Comparison of ENCODE assay signal across 12 cellular contexts in genomic region chr11:118226294-118226693, GRCh38. TPM values are rescaled to one million over a fixed set of nuclear protein-coding genes. Genes with fewer than 3 reads are reported as not detected.
DNase-seq lines count a peak whose midpoint lies in the region; ATAC-seq, FAIRE-seq and TF ChIP-seq lines count a peak whose summit lies in the region.
"Had no signal": no experiment of that assay in that cellular context is flagged by ENCODE, and none has a peak within 500 bp of the region (broad histone marks: within the 10 kb centered on the region; RNA-seq: fewer than 3 reads in every experiment).

No MANE protein-coding gene starts in this region.

- peaks cover 68% of the 10 kb centered on the region for H3K36me3 Mint-ChIP-seq in activated CD4-positive, alpha-beta T cell treated with anti-CD3 and anti-CD28 coated beads, Interleukin-2, amount 10 ng/mL, durations not matched to agents 7 days and 5 days (ENCODE audit: low read depth)
- peaks cover 72% of the 10 kb centered on the region for H3K36me3 Mint-ChIP-seq in stimulated activated naive CD8-positive, alpha-beta T cell treated with anti-CD3 and anti-CD28 coated beads, Interleukin-15, Interleukin-2, amounts not matched to agents 100 ng/mL and 50 ng/mL, for 24 hours (ENCODE audit: low read depth)
- no peaks in the 10 kb centered on the region for H3K36me3 Mint-ChIP-seq in type B pancreatic cell

- peaks cover 57% of the 10 kb centered on the region for H3K4me1 Mint-ChIP-seq in activated CD4-positive, alpha-beta T cell treated with anti-CD3 and anti-CD28 coated beads, Interleukin-2, amount 10 ng/mL, durations not matched to agents 7 days and 5 days
- H3K4me1 Mint-ChIP-seq in stimulated activated naive CD8-positive, alpha-beta T cell treated with anti-CD3 and anti-CD28 coated beads, Interleukin-15, Interleukin-2, amounts not matched to agents 100 ng/mL and 50 ng/mL, for 24 hours (ENCODE audit: low read depth): peaks cover 27% of the 10 kb centered on the region
- H3K4me1 Mint-ChIP-seq in type B pancreatic cell (ENCODE audit: unreplicated experiment): no peaks in the 10 kb centered on the region

- no peak for DNase-seq in activated CD4-positive, alpha-beta T cell treated with anti-CD3 and anti-CD28 coated beads, Interleukin-2, amount 10 ng/mL, durations not matched to agents 7 days and 5 days
- no peak for DNase-seq in activated CD4-positive, alpha-beta T cell treated with anti-CD3 and anti-CD28 coated beads for 4 hours
- DNase-seq in MV-4-11 (lab: John Stamatoyannopoulos, UW) (peak; percentile 89), GM12878 (ENCODE audit: low read depth, low spot score) (no peak), NCI-H2171 (lab: John Stamatoyannopoulos, UW) (no peak), type B pancreatic cell (ENCODE audit: extremely low spot score, unreplicated experiment) (no peak)
- DNase-seq: activated CD4-positive, alpha-beta T cell treated with anti-CD3 and anti-CD28 coated beads, Interleukin-2, amount 50 U/mL, for 48 hours; NCI-H2107 had no signal

- intact Hi-C loops in GM12878 (cut with micrococcal nuclease; ENCODE audit: unreplicated experiment): no loop called here

- H3K4me2 ChIP-seq in GM12878 (ENCODE audit: control insufficient read depth, insufficient read depth): no peak overlapping the region

- peaks cover 30% of the 10 kb centered on the region for H3K4me1 ChIP-seq in GM12878 (ENCODE audit: control insufficient read depth, insufficient read depth, low read length)
- H3K4me1 ChIP-seq: body of pancreas had no signal

- BruUV-seq in GM12878 (replicated peaks; lab: Mats Ljungman, UMichigan): no TSS peak

- H3K27me3 ChIP-seq in GM12878 (replicated peaks in 1 of 2; ENCODE audit: control insufficient read depth in 2 of 2, insufficient read depth in 2 of 2, low read length in 1 of 2): no peaks in the 10 kb centered on the region
- H3K27me3 ChIP-seq: body of pancreas had no signal

- H2AFZ ChIP-seq in GM12878 (ENCODE audit: control insufficient read depth, low read depth, low read length): no peak overlapping the region

- peaks cover 1% of the 10 kb centered on the region; the same call in 1 of the 3 replicates for H3K9me3 ChIP-seq in GM12878 (replicated peaks; ENCODE audit: control insufficient read depth, insufficient read depth, low read length)
- H3K9me3 ChIP-seq: body of pancreas had no signal

- TF ChIP-seq CTCF in GM12878 (IDR thresholded peaks at IDR 0.05 in 2 of 3, conservative IDR thresholded peaks at IDR 0.05 in 1 of 3; ENCODE audit: control insufficient read depth in 2 of 3, extremely low read depth in 1 of 3, insufficient read depth in 1 of 3, low read depth in 3 of 3, low read length in 3 of 3) (no peak), type B pancreatic cell (conservative IDR thresholded peaks at IDR 0.05) (no peak)

- CTCF ChIA-PET in activated CD4-positive, alpha-beta T cell treated with anti-CD3 and anti-CD28 coated beads, Interleukin-2, amount 10 ng/mL, durations not matched to agents 7 days and 5 days (lab: Charles Lee): interaction anchor here (0.9 to 3.9 kb wide), 10 partner anchors 10 to 116 kb away, joined by 4 to 18 read pairs (median 7); partner anchors contain the start of gene CD3D
- CTCF ChIA-PET in GM12878 (lab: Yijun Ruan, JAX): interaction anchor here (0.7 to 4.4 kb wide), 8 partner anchors 8 to 65 kb away, joined by 3 to 28 read pairs (median 5); no protein-coding TSS in a partner anchor

- peaks cover 5% of the 10 kb centered on the region for H3K9me3 Mint-ChIP-seq in activated CD4-positive, alpha-beta T cell treated with anti-CD3 and anti-CD28 coated beads, Interleukin-2, amount 10 ng/mL, durations not matched to agents 7 days and 5 days
- peaks cover 5% of the 10 kb centered on the region for H3K9me3 Mint-ChIP-seq in stimulated activated naive CD8-positive, alpha-beta T cell treated with anti-CD3 and anti-CD28 coated beads, Interleukin-15, Interleukin-2, amounts not matched to agents 100 ng/mL and 50 ng/mL, for 24 hours
- no peaks in the 10 kb centered on the region for H3K9me3 Mint-ChIP-seq in type B pancreatic cell

- no peaks in the 10 kb centered on the region for H4K20me1 ChIP-seq in GM12878 (ENCODE audit: control insufficient read depth, insufficient read depth)

- no peak overlapping the region for H3K27ac Mint-ChIP-seq in activated CD4-positive, alpha-beta T cell treated with anti-CD3 and anti-CD28 coated beads, Interleukin-2, amount 10 ng/mL, durations not matched to agents 7 days and 5 days
- H3K27ac Mint-ChIP-seq in stimulated activated naive CD8-positive, alpha-beta T cell treated with anti-CD3 and anti-CD28 coated beads, Interleukin-15, Interleukin-2, amounts not matched to agents 100 ng/mL and 50 ng/mL, for 24 hours: no peak overlapping the region
- H3K27ac Mint-ChIP-seq in type B pancreatic cell: no peak overlapping the region

- H3K79me2 ChIP-seq in GM12878 (ENCODE audit: control insufficient read depth, insufficient read depth, low read length): no peaks in the 10 kb centered on the region

- RAD21 ChIA-PET in GM12878 (lab: Charles Lee; ENCODE audit: unreplicated experiment): interaction anchor here (0.6 to 4.0 kb wide), 6 partner anchors 11 to 137 kb away, joined by 3 to 43 read pairs (median 3); partner anchors contain the start of gene MPZL3

- H3K36me3 ChIP-seq in GM12878 (ENCODE audit: control insufficient read depth in 2 of 2, insufficient read depth in 2 of 2, low read length in 1 of 2): peaks cover 0 to 2% of the 10 kb centered on the region in 2 experiments; a peak in 2 of 4 replicates

- no peak overlapping the region for H3K9ac ChIP-seq in GM12878 (ENCODE audit: control insufficient read depth, insufficient read depth, low read length)

- POLR2A ChIA-PET in activated CD4-positive, alpha-beta T cell treated with anti-CD3 and anti-CD28 coated beads, Interleukin-2, amount 10 ng/mL, durations not matched to agents 7 days and 5 days (lab: Charles Lee): interaction anchor here (0.6 to 1.2 kb wide), 2 partner anchors 13 to 1455 kb away, joined by 5 to 6 read pairs; no protein-coding TSS in a partner anchor
- POLR2A ChIA-PET in GM12878 (lab: Charles Lee): interaction anchor here (1.2 to 2.0 kb wide), 6 partner anchors 11 to 51 kb away, joined by 3 to 17 read pairs (median 6); no protein-coding TSS in a partner anchor

- TF ChIP-seq RAD21 in GM12878 (IDR thresholded peaks at IDR 0.05; ENCODE audit: insufficient read depth, low read depth, low read length): peak; percentile 17; the same call in 1 of the 2 replicates

- SMC1A ChIA-PET in GM12878 (lab: Charles Lee; ENCODE audit: uncharacterized antibody, unreplicated experiment): interaction anchor here (1.0 to 4.6 kb wide), 10 partner anchors 10 to 56 kb away, joined by 3 to 80 read pairs (median 6); partner anchors contain the start of gene MPZL3

- H3K27me3 Mint-ChIP-seq in activated CD4-positive, alpha-beta T cell treated with anti-CD3 and anti-CD28 coated beads, Interleukin-2, amount 10 ng/mL, durations not matched to agents 7 days and 5 days: no peaks in the 10 kb centered on the region
- no peaks in the 10 kb centered on the region for H3K27me3 Mint-ChIP-seq in stimulated activated naive CD8-positive, alpha-beta T cell treated with anti-CD3 and anti-CD28 coated beads, Interleukin-15, Interleukin-2, amounts not matched to agents 100 ng/mL and 50 ng/mL, for 24 hours
- peaks cover 20% of the 10 kb centered on the region for H3K27me3 Mint-ChIP-seq in type B pancreatic cell

- no peak for TF ChIP-seq EP300 in GM12878 (IDR thresholded peaks at IDR 0.05; ENCODE audit: borderline replicate concordance in 1 of 2, control insufficient read depth in 1 of 2, low read depth in 2 of 2, low read length in 2 of 2)

- WGBS in GM12878 (ENCODE audit: insufficient coverage, insufficient replicate concordance, low lambda C conversion rate, missing lambda C conversion rate): 75% methylated on average over 7 of the region's 7 CpGs

- no peak for FAIRE-seq in GM12878 (lab: Jason Lieb, UNC)

- no peak overlapping the region for H3K4me3 ChIP-seq in GM12878
- H3K4me3 ChIP-seq: body of pancreas had no signal

- ATAC-seq in GM12878 (no peak), GM21360 (IDR thresholded peaks at IDR 0.05; ENCODE audit: unreplicated experiment) (no peak)
- ATAC-seq: body of pancreas had no signal

- in situ Hi-C loops in GM12878 (cut with MboI): no loop called here

- peak overlapping the region; percentile 36 for H3K4me3 Mint-ChIP-seq in activated CD4-positive, alpha-beta T cell treated with anti-CD3 and anti-CD28 coated beads, Interleukin-2, amount 10 ng/mL, durations not matched to agents 7 days and 5 days
- H3K4me3 Mint-ChIP-seq in stimulated activated naive CD8-positive, alpha-beta T cell treated with anti-CD3 and anti-CD28 coated beads, Interleukin-15, Interleukin-2, amounts not matched to agents 100 ng/mL and 50 ng/mL, for 24 hours: peak overlapping the region; percentile 54
- no peak overlapping the region for H3K4me3 Mint-ChIP-seq in type B pancreatic cell

- no peak overlapping the region for H3K27ac ChIP-seq in GM12878 (ENCODE audit: control insufficient read depth, insufficient read depth)
- H3K27ac ChIP-seq: body of pancreas had no signal

- TF ChIP-seq POLR2A in GM12878 (IDR thresholded peaks at IDR 0.05; ENCODE audit: low read depth, low read length): no peak

RNA-seq across cellular contexts. Expression of gene JAML, which starts 1.5 kb away (rescaled TPM):
- 100 to 1,000 TPM; 117 to 122 TPM for total RNA-seq in activated CD4-positive, alpha-beta T cell treated with anti-CD3 and anti-CD28 coated beads, Interleukin-2, amount 10 ng/mL, durations not matched to agents 7 days and 5 days
- 12.6 TPM in 2 replicates for total RNA-seq in GM12878 (2013; cell fraction: nucleolus; rRNA removed)
- total RNA-seq in GM12878 (2014; rRNA removed) (2.9 and 5.0 TPM in 2 replicates), GM12878 (2014; rRNA removed; fragmentation: Illumina TruSeq; extraction: Trizol) (3.4 and 4.7 TPM in 2 replicates), GM12878 (2021) (2.4 and 3.7 TPM in 2 replicates), type B pancreatic cell (ENCODE audit: low replicate concordance) (0.19 and 0.57 TPM in 2 replicates)
- 0.88 TPM for polyA plus RNA-seq in GM12878 (2011; ENCODE audit: low read depth)
- polyA plus RNA-seq in GM12878 (2011; rRNA removed) (0.50 and 0.60 TPM in 2 replicates), GM12878 (2014; fragmentation: Illumina TruSeq; extraction: Trizol) (4.8 and 6.1 TPM in 2 replicates), GM12878 (2014; fragmentation: Nextera tagmentation; extraction: Ambion mirVana) (1 to 10 TPM; 2.9 to 3.5 TPM), GM12878 (2014; rRNA removed) (2.1 and 4.0 TPM in 2 replicates), GM12878 (2016; fragmentation: Nextera tagmentation; extraction: Ambion mirVana) (1 to 10 TPM; 7.7 to 8.1 TPM)
- 0.25 and 0.27 TPM in 2 replicates for polyA plus RNA-seq in GM12878 (2011; cell fraction: cytosol; rRNA removed)
- polyA plus RNA-seq in GM12878 (2011; cell fraction: nucleus; rRNA removed): 1.2 and 1.5 TPM in 2 replicates
- 0.62 and 1.2 TPM in 2 replicates for polyA plus RNA-seq in GM12878 (2012)
- 0.31 and 0.66 TPM in 2 replicates for polyA minus RNA-seq in GM12878 (2011; rRNA and poly(A)+ RNA removed)
- not detected in 2 replicates for polyA minus RNA-seq in GM12878 (2011; cell fraction: cytosol; rRNA and poly(A)+ RNA removed)
- polyA minus RNA-seq in GM12878 (2011; cell fraction: nucleus; rRNA and poly(A)+ RNA removed): 0.57 and 0.85 TPM in 2 replicates
- total RNA-seq: G401 had no signal

RNA-seq across cellular contexts. Expression of gene MPZL3, which starts 25.9 kb away (rescaled TPM):
- total RNA-seq in activated CD4-positive, alpha-beta T cell treated with anti-CD3 and anti-CD28 coated beads, Interleukin-2, amount 10 ng/mL, durations not matched to agents 7 days and 5 days: 10 to 100 TPM; 21.2 to 22.0 TPM
- total RNA-seq in GM12878 (2013; cell fraction: nucleolus; rRNA removed): 5.2 and 5.4 TPM in 2 replicates
- total RNA-seq in GM12878 (2014; rRNA removed) (7.3 and 9.8 TPM in 2 replicates), GM12878 (2014; rRNA removed; fragmentation: Illumina TruSeq; extraction: Trizol) (6.6 TPM in 2 replicates), GM12878 (2021) (5.6 and 6.4 TPM in 2 replicates), type B pancreatic cell (ENCODE audit: low replicate concordance) (10.2 and 32.1 TPM in 2 replicates)
- polyA plus RNA-seq in GM12878 (2011; ENCODE audit: low read depth): 1.7 TPM
- polyA plus RNA-seq in GM12878 (2011; rRNA removed) (5.5 and 8.5 TPM in 2 replicates), GM12878 (2014; fragmentation: Illumina TruSeq; extraction: Trizol) (6.0 and 8.0 TPM in 2 replicates), GM12878 (2014; fragmentation: Nextera tagmentation; extraction: Ambion mirVana) (1 to 10 TPM; 2.1 to 7.5 TPM), GM12878 (2014; rRNA removed) (4.6 and 7.0 TPM in 2 replicates), GM12878 (2016; fragmentation: Nextera tagmentation; extraction: Ambion mirVana) (1 to 10 TPM; 4.0 to 4.7 TPM)
- 3.0 TPM in 2 replicates for polyA plus RNA-seq in GM12878 (2011; cell fraction: cytosol; rRNA removed)
- 1.9 and 2.6 TPM in 2 replicates for polyA plus RNA-seq in GM12878 (2011; cell fraction: nucleus; rRNA removed)
- polyA plus RNA-seq in GM12878 (2012): 2.2 and 2.4 TPM in 2 replicates
- 6.7 and 8.9 TPM in 2 replicates for polyA minus RNA-seq in GM12878 (2011; rRNA and poly(A)+ RNA removed)
- polyA minus RNA-seq in GM12878 (2011; cell fraction: cytosol; rRNA and poly(A)+ RNA removed): 1.6 and 2.2 TPM in 2 replicates
- 0.73 and 0.86 TPM in 2 replicates for polyA minus RNA-seq in GM12878 (2011; cell fraction: nucleus; rRNA and poly(A)+ RNA removed)
- total RNA-seq: G401 had no signal

RNA-seq across cellular contexts. Expression of gene MPZL2, which starts 37.8 kb away (rescaled TPM):
- 1 to 10 TPM; 5.5 to 6.0 TPM for total RNA-seq in activated CD4-positive, alpha-beta T cell treated with anti-CD3 and anti-CD28 coated beads, Interleukin-2, amount 10 ng/mL, durations not matched to agents 7 days and 5 days
- total RNA-seq in GM12878 (2013; cell fraction: nucleolus; rRNA removed): 1.6 and 1.8 TPM in 2 replicates
- total RNA-seq in GM12878 (2014; rRNA removed): 3.3 and 4.0 TPM in 2 replicates
- total RNA-seq in GM12878 (2014; rRNA removed; fragmentation: Illumina TruSeq; extraction: Trizol): 3.0 and 3.1 TPM in 2 replicates
- 3.2 and 4.4 TPM in 2 replicates for total RNA-seq in GM12878 (2021)
- not detected for polyA plus RNA-seq in GM12878 (2011; ENCODE audit: low read depth)
- polyA plus RNA-seq in GM12878 (2011; rRNA removed): 0.76 and 0.81 TPM in 2 replicates
- polyA plus RNA-seq in GM12878 (2011; cell fraction: cytosol; rRNA removed): 0.37 and 0.45 TPM in 2 replicates
- polyA plus RNA-seq in GM12878 (2011; cell fraction: nucleus; rRNA removed): 0.89 and 1.5 TPM in 2 replicates
- polyA plus RNA-seq in GM12878 (2012): 0.15 and 0.17 TPM in 2 replicates
- polyA plus RNA-seq in GM12878 (2014; fragmentation: Illumina TruSeq; extraction: Trizol): 4.8 and 5.2 TPM in 2 replicates
- 1 to 10 TPM; 4.2 to 4.5 TPM for polyA plus RNA-seq in GM12878 (2014; fragmentation: Nextera tagmentation; extraction: Ambion mirVana)
- 2.5 and 2.6 TPM in 2 replicates for polyA plus RNA-seq in GM12878 (2014; rRNA removed)
- polyA plus RNA-seq in GM12878 (2016; fragmentation: Nextera tagmentation; extraction: Ambion mirVana): 1 to 10 TPM in 1 of 2 experiments, under 1 TPM in 1; 0.88 to 1.6 TPM
- polyA minus RNA-seq in GM12878 (2011; rRNA and poly(A)+ RNA removed): 0.21 and 0.44 TPM in 2 replicates
- not detected in 2 replicates for polyA minus RNA-seq in GM12878 (2011; cell fraction: cytosol; rRNA and poly(A)+ RNA removed)
- 0.12 TPM in 1 of 2 replicates, not detected in the other for polyA minus RNA-seq in GM12878 (2011; cell fraction: nucleus; rRNA and poly(A)+ RNA removed)
- total RNA-seq in type B pancreatic cell (ENCODE audit: low replicate concordance): 32.7 and 113 TPM in 2 replicates
- total RNA-seq: G401 had no signal

RNA-seq across cellular contexts. Expression of gene SCN2B, which starts 49.9 kb away (rescaled TPM):
- total RNA-seq in activated CD4-positive, alpha-beta T cell treated with anti-CD3 and anti-CD28 coated beads, Interleukin-2, amount 10 ng/mL, durations not matched to agents 7 days and 5 days: not detected
- total RNA-seq in GM12878 (2013; cell fraction: nucleolus; rRNA removed): not detected in 2 replicates
- total RNA-seq in GM12878 (2014; rRNA removed) (0.05 TPM in 1 of 2 replicates, not detected in the other), GM12878 (2014; rRNA removed; fragmentation: Illumina TruSeq; extraction: Trizol) (not detected in 2 replicates), GM12878 (2021) (not detected in 2 replicates), type B pancreatic cell (ENCODE audit: low replicate concordance) (2.8 TPM in 1 of 2 replicates, not detected in the other)
- not detected for polyA plus RNA-seq in GM12878 (2011; ENCODE audit: low read depth)
- polyA plus RNA-seq in GM12878 (2011; rRNA removed) (0.01 TPM in 1 of 2 replicates, not detected in the other), GM12878 (2014; fragmentation: Illumina TruSeq; extraction: Trizol) (not detected in 2 replicates), GM12878 (2014; fragmentation: Nextera tagmentation; extraction: Ambion mirVana) (not detected), GM12878 (2014; rRNA removed) (not detected in 2 replicates), GM12878 (2016; fragmentation: Nextera tagmentation; extraction: Ambion mirVana) (not detected)
- polyA plus RNA-seq in GM12878 (2011; cell fraction: cytosol; rRNA removed): not detected in 2 replicates
- polyA plus RNA-seq in GM12878 (2011; cell fraction: nucleus; rRNA removed): not detected in 2 replicates
- polyA plus RNA-seq in GM12878 (2012): not detected in 2 replicates
- polyA minus RNA-seq in GM12878 (2011; rRNA and poly(A)+ RNA removed): not detected in 2 replicates
- not detected in 2 replicates for polyA minus RNA-seq in GM12878 (2011; cell fraction: cytosol; rRNA and poly(A)+ RNA removed)
- not detected in 2 replicates for polyA minus RNA-seq in GM12878 (2011; cell fraction: nucleus; rRNA and poly(A)+ RNA removed)

Comparison
In these comparisons a context has a peak if more than half of its experiments do, and no peak if none do; other contexts are left out.
1. RNA of gene JAML, which starts 1.5 kb away (total RNA-seq): 117 to 122 TPM in activated CD4-positive, alpha-beta T cell treated with anti-CD3 and anti-CD28 coated beads, Interleukin-2, amount 10 ng/mL, durations not matched to agents 7 days and 5 days; 2.4 to 12.6 TPM in GM12878 and 0.19 to 0.57 TPM in type B pancreatic cell; every median in the first group is over 4 times any median in the second.